8 cellular contexts compared by ENCODE assay signal in the genomic region with DNA sequence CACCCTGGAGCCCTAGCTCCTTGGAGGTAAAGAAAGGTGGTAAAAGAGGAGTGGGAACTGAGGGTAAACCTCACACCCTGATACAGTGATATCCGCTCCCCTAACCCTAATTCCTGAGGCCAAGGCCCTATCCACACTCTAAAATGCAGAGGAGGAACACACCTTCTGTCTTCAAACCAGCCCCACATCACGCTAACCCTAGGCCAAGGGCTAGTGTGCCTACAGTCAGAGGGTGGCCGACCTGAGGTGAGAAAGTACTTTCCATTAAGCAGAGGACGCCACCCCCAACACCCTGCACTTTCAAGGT. TPM values are rescaled to one million over a fixed set of nuclear protein-coding genes. Genes with fewer than 3 reads are reported as not detected.
DNase-seq lines count a peak whose midpoint lies in the region; ATAC-seq and TF ChIP-seq lines count a peak whose summit lies in the region.

No MANE protein-coding gene starts in this region.

- no peak for TF ChIP-seq CTCF in 22Rv1 (IDR thresholded peaks at IDR 0.05)
- no peak for TF ChIP-seq CTCF in cardiac fibroblast (IDR thresholded peaks at IDR 0.05; ENCODE audit: low read depth, low read length)
- TF ChIP-seq CTCF in mucosa of descending colon (IDR thresholded peaks at IDR 0.05), result no peak

- ATAC-seq in mucosa of descending colon, result peak; percentile 14
- ATAC-seq in HG02870 (IDR thresholded peaks at IDR 0.05; ENCODE audit: unreplicated experiment), result no peak
- no peak for ATAC-seq in GM21576 (IDR thresholded peaks at IDR 0.05; ENCODE audit: unreplicated experiment)

- DNase-seq in cardiac fibroblast (ENCODE audit: low read depth in 2 of 2), result no peak
- no peak for DNase-seq in mucosa of descending colon
- DNase-seq in cerebellum (ENCODE audit: low spot score), result no peak
- no peak for DNase-seq in head of caudate nucleus

- no peaks in the 10 kb centered on the region for H3K9me3 ChIP-seq in HUES6 (ENCODE audit: control insufficient read depth, insufficient read depth, low read depth, low read length)
- H3K9me3 ChIP-seq in mucosa of descending colon, result no peaks in the 10 kb centered on the region

- intact Hi-C loops in mucosa of descending colon (cut with DNase I, micrococcal nuclease), result no loop called here
- intact Hi-C loops in head of caudate nucleus (cut with DNase I), result no loop called here

- H3K4me3 ChIP-seq in HUES6 (ENCODE audit: low read depth, low read length), result peak overlapping the region; percentile 91
- H3K4me3 ChIP-seq in cardiac fibroblast (replicated peaks in 1 of 2; ENCODE audit: low read depth in 2 of 2, low read length in 2 of 2), result peak overlapping the region; percentile 90 to 95
- H3K4me3 ChIP-seq in mucosa of descending colon, result peak overlapping the region; percentile 37

- H3K36me3 ChIP-seq in HUES6 (ENCODE audit: control insufficient read depth, insufficient read depth, low read length) (peaks cover 10% of the 10 kb centered on the region), mucosa of descending colon (ENCODE audit: low read depth) (no peaks in the 10 kb centered on the region)

- peaks cover 10% of the 10 kb centered on the region; the same call in 1 of the 2 replicates for H3K27me3 ChIP-seq in HUES6 (ENCODE audit: control insufficient read depth, insufficient read depth, low read length)

- H3K4me1 ChIP-seq in HUES6 (ENCODE audit: control insufficient read depth, insufficient read depth, low read length) (peaks cover 13% of the 10 kb centered on the region), mucosa of descending colon (ENCODE audit: low read depth) (peaks cover 20% of the 10 kb centered on the region)

- H3K27ac ChIP-seq in 22Rv1 (peak overlapping the region; percentile 88), HUES6 (ENCODE audit: low read depth, low read length) (0 out of 2 replicates have a peak overlapping the region, but pooled peaks have one; percentile 38)

- H3K9ac ChIP-seq in HUES6 (ENCODE audit: low read length), result peak overlapping the region; percentile 91

RNA-seq across cellular contexts. Expression of gene HDAC3, which starts 0.6 kb away (rescaled TPM):
- total RNA-seq in mucosa of descending colon (10 to 100 TPM; 45.1 to 47.0 (median 45.8) TPM), cerebellum (56.3 TPM)

RNA-seq across cellular contexts. Expression of gene RELL2, which starts 0.7 kb away (rescaled TPM):
- total RNA-seq in mucosa of descending colon (1 to 10 TPM; 2.3 to 3.9 (median 3.3) TPM), cerebellum (8.0 TPM)

RNA-seq across cellular contexts. Expression of gene FCHSD1, which starts 15.2 kb away (rescaled TPM):
- total RNA-seq in mucosa of descending colon (10 to 100 TPM; 16.3 to 23.3 (median 17.6) TPM), cerebellum (4.2 TPM)

RNA-seq across cellular contexts. Expression of gene DIAPH1, which starts 17.3 kb away (rescaled TPM):
- total RNA-seq in mucosa of descending colon, result 10 to 100 TPM; 53.3 to 87.7 (median 82.7) TPM
- 20.7 TPM for total RNA-seq in cerebellum

RNA-seq across cellular contexts. Expression of gene ARAP3, which starts 46.0 kb away (rescaled TPM):
- total RNA-seq in mucosa of descending colon (10 to 100 TPM in 1 of 3 donors, 1 to 10 TPM in 2; 5.7 to 10.9 (median 8.0) TPM), cerebellum (5.4 TPM)

Comparison
In these comparisons a context has a peak if more than half of its experiments do, and no peak if none do; other contexts are left out.
1. H3K4me3 ChIP-seq: peak in every context shown above with its lines; median percentile 92 in cardiac fibroblast; 91 in HUES6; 37 in mucosa of descending colon.